Comparison of ENCODE assay signal across 9 cellular contexts in genomic region chr6:35139924-35140524, GRCh38. TPM values are rescaled to one million over a fixed set of nuclear protein-coding genes. Genes with fewer than 3 reads are reported as not detected.
A peak's percentile ranks its signal among the peaks of the same experiment; 100 is the strongest.
DNase-seq lines count a peak whose midpoint lies in the region; ATAC-seq and TF ChIP-seq lines count a peak whose summit lies in the region.
"Had no signal": no experiment of that assay in that cellular context is flagged by ENCODE, and none has a peak within 500 bp of the region (broad histone marks: within the 10 kb centered on the region; RNA-seq: fewer than 3 reads in every experiment).

No MANE protein-coding gene starts in this region.

- H2AFZ ChIP-seq in neural progenitor cell (replicated peaks), result peak overlapping the region; percentile 48

- H3K4me1 ChIP-seq in neural progenitor cell, result no peaks in the 10 kb centered on the region

- no peaks in the 10 kb centered on the region for H3F3A ChIP-seq in neural progenitor cell (ENCODE audit: low read depth)

- peak overlapping the region; percentile 29 for H3K4me3 Mint-ChIP-seq in neural progenitor cell

- H3K27me3 ChIP-seq in neural progenitor cell, result no peaks in the 10 kb centered on the region

- H3K9me3 Mint-ChIP-seq in neural progenitor cell, result no peaks in the 10 kb centered on the region

- H3K27ac Mint-ChIP-seq in neural progenitor cell, result peak overlapping the region; percentile 84

- no peak overlapping the region for H3K27ac ChIP-seq in neural progenitor cell

- no peaks in the 10 kb centered on the region for H3K36me3 Mint-ChIP-seq in neural progenitor cell

- peaks cover 7% of the 10 kb centered on the region for H3K27me3 Mint-ChIP-seq in neural progenitor cell (ENCODE audit: insufficient read depth, low read depth)

- H4K20me1 ChIP-seq in neural progenitor cell (ENCODE audit: low read depth), result no peaks in the 10 kb centered on the region

- H3K4me3 ChIP-seq in fibroblast of mammary gland (ENCODE audit: control insufficient read depth, low read depth, low read length) (no peak overlapping the region), neural progenitor cell (no peak overlapping the region)

- H3K4me1 Mint-ChIP-seq in neural progenitor cell, result peaks cover 17% of the 10 kb centered on the region

- H3K9me3 ChIP-seq in neural progenitor cell (ENCODE audit: low read depth), result no peaks in the 10 kb centered on the region

- peak; percentile 86 for TF ChIP-seq CTCF in fibroblast of mammary gland (conservative IDR thresholded peaks at IDR 0.05; ENCODE audit: control insufficient read depth, insufficient read depth, low read depth, low read length)
- peak; percentile 93 for TF ChIP-seq CTCF in neural progenitor cell (IDR thresholded peaks at IDR 0.05)

- no peaks in the 10 kb centered on the region for H3K36me3 ChIP-seq in neural progenitor cell

- no peak for ATAC-seq in HG02588 (IDR thresholded peaks at IDR 0.05; ENCODE audit: unreplicated experiment)
- ATAC-seq in HG02884 (IDR thresholded peaks at IDR 0.05; ENCODE audit: unreplicated experiment), result no peak

- H3K9ac ChIP-seq in neural progenitor cell, result no peak overlapping the region

- H3K79me2 ChIP-seq in neural progenitor cell (ENCODE audit: low read depth), result no peaks in the 10 kb centered on the region

- H3K4me2 ChIP-seq in neural progenitor cell, result peak overlapping the region; percentile 3

- peak; percentile 36 for DNase-seq in COLO668 (lab: John Stamatoyannopoulos, UW; ENCODE audit: unreplicated experiment)
- peak; percentile 24 for DNase-seq in HS-27A (ENCODE audit: low read depth)
- peak; percentile 50 for DNase-seq in NOMO-1 treated with dmso at 0.1 percent for 144 hours (lab: John Stamatoyannopoulos, UW; ENCODE audit: unreplicated experiment)
- DNase-seq in activated T-cell treated with anti-CD3 and anti-CD28 coated beads for 1 hour (ENCODE audit: low read depth), result peak; percentile 31
- peak; percentile 78 for DNase-seq in fibroblast of mammary gland (ENCODE audit: low read depth)
- DNase-seq in neural progenitor cell (ENCODE audit: low spot score), result peak; percentile 74

RNA-seq across cellular contexts. Expression of gene TCP11, which starts 1.1 kb away (rescaled TPM):
- 0.25 TPM in 1 of 2 replicates, not detected in the other for total RNA-seq in neural progenitor cell (ENCODE audit: low replicate concordance)
- total RNA-seq: T-helper 2 cell treated with Interferon-gamma antibody and Interleukin-4, amounts not matched to agents 100 ng/mL and 5 ng/mL, for 36 hours had no signal

Comparison
In these comparisons a context has a peak if more than half of its experiments do, and no peak if none do; other contexts are left out.
1. DNase-seq: peak in every context shown above with its lines; median percentile 78 in fibroblast of mammary gland; 74 in neural progenitor cell; 50 in NOMO-1 treated with dmso at 0.1 percent for 144 hours; 36 in COLO668; 31 in activated T-cell treated with anti-CD3 and anti-CD28 coated beads for 1 hour; 24 in HS-27A.